ENCODE assay signal across 8 cellular contexts in genomic region chr21:10361214-10361736, GRCh38.
DNase-seq lines count a peak whose midpoint lies in the region; ATAC-seq, FAIRE-seq and TF ChIP-seq lines count a peak whose summit lies in the region.
"Not testable (repeated sequence)": the region's sequence is repeated elsewhere in the genome, so short reads cannot be mapped to it uniquely, and the experiment has no call there.

No MANE protein-coding gene starts in this region.

- not testable (repeated sequence) for H3K27ac ChIP-seq in DND-41 (ENCODE audit: low read length); RWPE2 (ENCODE audit: poor library complexity, severe bottlenecking); K562 (ENCODE audit: extremely low read depth, low read depth, low read length); heart left ventricle; HepG2 (ENCODE audit: extremely low read length, insufficient read depth, low read length); naive thymus-derived CD4-positive, alpha-beta T cell (ENCODE audit: low read depth, low read length); upper lobe of right lung

- TF ChIP-seq RAD21 in K562 (CRISPR knock-in tag; conservative IDR thresholded peaks at IDR 0.05 in 1 of 2, IDR thresholded peaks at IDR 0.05 in 1 of 2); HepG2 (CRISPR knock-in tag; IDR thresholded peaks at IDR 0.05): not testable (repeated sequence)

- not testable (repeated sequence) for H3K36me3 Mint-ChIP-seq in naive thymus-derived CD4-positive, alpha-beta T cell

- H3K4me1 Mint-ChIP-seq in naive thymus-derived CD4-positive, alpha-beta T cell: not testable (repeated sequence)

- not testable (repeated sequence) for H3K4me3 Mint-ChIP-seq in naive thymus-derived CD4-positive, alpha-beta T cell

- not testable (repeated sequence) for TF ChIP-seq EP300 in K562 (IDR thresholded peaks at IDR 0.05; ENCODE audit: low read length); HepG2 (IDR thresholded peaks at IDR 0.05; ENCODE audit: low read depth in 2 of 2, low read length in 2 of 2); HepG2 (CRISPR knock-in tag; IDR thresholded peaks at IDR 0.05; ENCODE audit: borderline replicate concordance)

- BruUV-seq in K562 (replicated peaks; lab: Mats Ljungman, UMichigan); HepG2 (replicated peaks; lab: Mats Ljungman, UMichigan): not testable (repeated sequence)

- ATAC-seq in DND-41 (ENCODE audit: insufficient read depth, low read depth) (peak; percentile 28; the same call in 1 of the 3 replicates), RWPE2 (ENCODE audit: low read depth) (0 out of 3 replicates have a peak, but pooled peaks have one; percentile 7), K562 (peak; percentile 16; the same call in 2 of the 3 replicates), heart left ventricle (peak in 3 of 4 donors; percentile 14 to 17 (median 14)), HepG2 (peak; percentile 16; the same call in 1 of the 3 replicates), sciatic nerve (peak; percentile 22), upper lobe of right lung (peak; percentile 7)
- peak; percentile 28 for ATAC-seq in naive thymus-derived CD4-positive, alpha-beta T cell

- H3K9me3 ChIP-seq in DND-41 (ENCODE audit: insufficient read depth, low read length, severe bottlenecking); RWPE2 (ENCODE audit: severe bottlenecking); K562 (replicated peaks; ENCODE audit: control insufficient read depth, insufficient read depth, low read depth, low read length); naive thymus-derived CD4-positive, alpha-beta T cell (ENCODE audit: control insufficient read depth in 2 of 3, low read length in 3 of 3); upper lobe of right lung: not testable (repeated sequence)
- H3K9me3 ChIP-seq in heart left ventricle: peaks cover 0 to 65% (median 5%) of the 10 kb centered on the region in 12 donors
- peaks cover 73% of the 10 kb centered on the region for H3K9me3 ChIP-seq in HepG2 (ENCODE audit: low read length)

- not testable (repeated sequence) for H3K4me1 ChIP-seq in DND-41 (ENCODE audit: insufficient read depth, low read length); RWPE2 (ENCODE audit: insufficient read depth, poor library complexity, severe bottlenecking); K562 (replicated peaks in 1 of 2; ENCODE audit: control insufficient read depth in 2 of 2, insufficient read depth in 2 of 2, low read length in 2 of 2); heart left ventricle; HepG2 (ENCODE audit: insufficient read depth, low read length); naive thymus-derived CD4-positive, alpha-beta T cell (ENCODE audit: control insufficient read depth in 2 of 2, insufficient read depth in 2 of 2, low read length in 2 of 2); upper lobe of right lung

- peaks cover 13 to 60% (median 37%) of the 10 kb centered on the region in 11 donors for H3K9me3 Mint-ChIP-seq in naive thymus-derived CD4-positive, alpha-beta T cell

- not testable (repeated sequence) for H3K27me3 ChIP-seq in DND-41 (ENCODE audit: insufficient read depth, low read length, poor library complexity); RWPE2 (ENCODE audit: insufficient read depth, poor library complexity, severe bottlenecking); K562 (ENCODE audit: control insufficient read depth in 2 of 2, insufficient read depth in 2 of 2, low read length in 2 of 2); HepG2 (ENCODE audit: control insufficient read depth in 1 of 2, insufficient read depth in 2 of 2, low read length in 2 of 2); naive thymus-derived CD4-positive, alpha-beta T cell (ENCODE audit: control insufficient read depth in 2 of 2, insufficient read depth in 2 of 2, low read length in 2 of 2); upper lobe of right lung
- peaks cover 0 to 10% (median 0%) of the 10 kb centered on the region in 9 donors for H3K27me3 ChIP-seq in heart left ventricle

- not testable (repeated sequence) for H3K79me2 ChIP-seq in DND-41 (ENCODE audit: insufficient read depth, low read length); K562 (ENCODE audit: control insufficient read depth, insufficient read depth, low read length); HepG2 (ENCODE audit: insufficient read depth, low read length)

- in situ Hi-C loops in K562 (cut with MboI); HepG2 (cut with HindIII; ENCODE audit: extremely low pct_ligation_motif_present, low pct_unique_long_range_greater_than_20kb): not testable (repeated sequence)

- H3K9me1 ChIP-seq in K562 (ENCODE audit: control insufficient read depth, insufficient read depth, low read length): not testable (repeated sequence)

- not testable (repeated sequence) for H4K20me1 ChIP-seq in DND-41 (ENCODE audit: insufficient read depth, low read length); K562 (replicated peaks; ENCODE audit: control insufficient read depth, insufficient read depth, low read length); HepG2 (ENCODE audit: insufficient read depth, low read length)

- not testable (repeated sequence) for H3K36me3 ChIP-seq in DND-41 (ENCODE audit: insufficient read depth, low read length); RWPE2 (ENCODE audit: low read depth); K562 (ENCODE audit: control insufficient read depth, insufficient read depth, low read length); heart left ventricle; HepG2 (replicated peaks in 1 of 2; ENCODE audit: control insufficient read depth in 1 of 2, insufficient read depth in 2 of 2, low read length in 2 of 2); naive thymus-derived CD4-positive, alpha-beta T cell (ENCODE audit: control insufficient read depth in 2 of 3, insufficient read depth in 3 of 3, low read length in 3 of 3); upper lobe of right lung

- H2AFZ ChIP-seq in DND-41 (ENCODE audit: low read depth, low read length); K562 (ENCODE audit: low read depth, low read length); HepG2 (ENCODE audit: low read length): not testable (repeated sequence)

- POLR2A ChIA-PET in K562 (lab: Yijun Ruan, JAX); HepG2 (lab: Yijun Ruan, JAX); naive thymus-derived CD4-positive, alpha-beta T cell (lab: Charles Lee): not testable (repeated sequence)

- intact Hi-C loops in K562 (cut with micrococcal nuclease); heart left ventricle (cut with DNase I); HepG2 (cut with micrococcal nuclease; ENCODE audit: unreplicated experiment); naive thymus-derived CD4-positive, alpha-beta T cell (cut with micrococcal nuclease); sciatic nerve (cut with DNase I); upper lobe of right lung (cut with DNase I): not testable (repeated sequence)

- 0% methylated on average over 2 of the region's 3 CpGs for WGBS in K562 (ENCODE audit: insufficient coverage, low coverage, missing lambda C conversion rate)
- WGBS in heart left ventricle, 4 donors: 15 to 42% (median 33%) methylated on average over 2 to 3 of the region's 3 CpGs
- 3% methylated on average over 3 of the region's 3 CpGs for WGBS in HepG2 (ENCODE audit: low lambda C conversion rate)

- not testable (repeated sequence) for H3K27me3 Mint-ChIP-seq in naive thymus-derived CD4-positive, alpha-beta T cell

- TF ChIP-seq CTCF in DND-41 (IDR thresholded peaks at IDR 0.05; ENCODE audit: borderline replicate concordance, extremely low read depth, low read length, poor library complexity, severe bottlenecking); RWPE2 (IDR thresholded peaks at IDR 0.05; ENCODE audit: poor library complexity, severe bottlenecking); K562 (IDR thresholded peaks at IDR 0.05 in 2 of 3, conservative IDR thresholded peaks at IDR 0.05 in 1 of 3; ENCODE audit: insufficient read depth in 2 of 3, low read depth in 1 of 3, low read length in 3 of 3); heart left ventricle (IDR thresholded peaks at IDR 0.05); HepG2 (CRISPR knock-in tag; IDR thresholded peaks at IDR 0.05); upper lobe of right lung (IDR thresholded peaks at IDR 0.05): not testable (repeated sequence)

- not testable (repeated sequence) for H3K9ac ChIP-seq in DND-41 (ENCODE audit: low read depth, low read length); K562 (ENCODE audit: insufficient read depth in 1 of 2, low read depth in 2 of 2, low read length in 2 of 2); HepG2 (ENCODE audit: insufficient read depth, low read depth, low read length)

- H3K4me3 ChIP-seq in DND-41 (ENCODE audit: low read depth in 1 of 2, low read length in 2 of 2); RWPE2 (ENCODE audit: severe bottlenecking); K562; heart left ventricle; HepG2 (replicated peaks in 1 of 3; ENCODE audit: insufficient read depth in 1 of 3, low read depth in 2 of 3, low read length in 3 of 3); naive thymus-derived CD4-positive, alpha-beta T cell (ENCODE audit: low read length); upper lobe of right lung: not testable (repeated sequence)

- H3K4me2 ChIP-seq in DND-41 (ENCODE audit: insufficient read depth, low read length); K562 (ENCODE audit: insufficient read depth, low read length); HepG2 (ENCODE audit: low read depth, low read length): not testable (repeated sequence)

- not testable (repeated sequence) for H3K27ac Mint-ChIP-seq in naive thymus-derived CD4-positive, alpha-beta T cell

- FAIRE-seq in K562 (lab: Jason Lieb, UNC); HepG2 (lab: Jason Lieb, UNC): not testable (repeated sequence)

- TF ChIP-seq POLR2A in K562 (conservative IDR thresholded peaks at IDR 0.05); heart left ventricle (IDR thresholded peaks at IDR 0.05); HepG2 (IDR thresholded peaks at IDR 0.05; ENCODE audit: insufficient read depth in 1 of 2, low read depth in 2 of 2, low read length in 2 of 2): not testable (repeated sequence)

- CTCF ChIA-PET in K562 (lab: Yijun Ruan, JAX; ENCODE audit: low intra/inter-chr PET ratio); HepG2 (lab: Yijun Ruan, JAX; ENCODE audit: low intra/inter-chr PET ratio, low total read pairs); naive thymus-derived CD4-positive, alpha-beta T cell (lab: Charles Lee): not testable (repeated sequence)

- DNase-seq in DND-41; RWPE2 (ENCODE audit: low spot score); K562 (ENCODE audit: extremely low read depth in 1 of 4, low spot score in 3 of 4); heart left ventricle; HepG2 (ENCODE audit: low spot score); naive thymus-derived CD4-positive, alpha-beta T cell; sciatic nerve (ENCODE audit: low spot score); upper lobe of right lung: not testable (repeated sequence)
